In the genomic region with DNA sequence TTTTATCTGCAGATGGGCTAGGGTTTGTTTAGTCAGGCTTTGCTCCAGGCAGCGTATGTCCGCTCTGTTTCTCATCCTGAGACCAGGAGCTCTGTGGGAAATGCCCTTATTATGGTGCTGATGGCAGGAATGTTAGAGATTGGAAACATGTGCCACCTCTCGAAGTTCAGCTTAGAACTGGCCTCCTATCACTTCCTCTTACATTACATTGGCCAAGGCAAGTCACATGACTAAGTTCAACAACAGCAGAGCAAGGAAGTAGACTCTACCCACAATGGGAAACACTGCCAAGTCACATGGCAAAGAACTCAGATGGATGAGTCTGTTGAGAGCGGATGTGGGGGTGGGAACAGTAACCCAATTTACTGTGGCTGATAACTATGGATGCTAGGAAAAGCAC, we compare ENCODE assay signal across 27 cellular contexts.
DNase-seq lines count a peak whose midpoint lies in the region; ATAC-seq, FAIRE-seq and TF ChIP-seq lines count a peak whose summit lies in the region.
"Had no signal": no experiment of that assay in that cellular context is flagged by ENCODE, and none has a peak within 500 bp of the region (broad histone marks: within the 10 kb centered on the region; RNA-seq: fewer than 3 reads in every experiment).

No MANE protein-coding gene starts in this region.

- DNase-seq in A172 (ENCODE audit: low spot score) (peak; percentile 38), GM12892 (ENCODE audit: insufficient read length) (no peak), MV-4-11 (lab: John Stamatoyannopoulos, UW) (peak; percentile 20), RPMI8226 (peak; percentile 5), NCI-H187 (lab: John Stamatoyannopoulos, UW) (no peak), GM12891 (ENCODE audit: insufficient read length, low spot score) (no peak), lower leg skin (ENCODE audit: low spot score in 2 of 2) (no peak)
- DNase-seq: activated CD8-positive, alpha-beta memory T cell treated with anti-CD3 and anti-CD28 coated beads for 24 hours; activated naive CD4-positive, alpha-beta T cell treated with Interleukin-2 at 50 U/mL for 16 hours; activated T-cell treated with anti-CD3 and anti-CD28 coated beads, Interleukin-2, amount 50 U/mL, for 4 hours; central memory CD4-positive, alpha-beta T cell; foreskin melanocyte; H7; lower lobe of right lung; NCI-H1048; NCI-H524; stimulated activated CD4-positive, alpha-beta T cell treated with anti-CD3 and anti-CD28 coated beads, Interleukin-1b, Interleukin-23, amount 100 ng/mL, for 48 hours; stimulated activated naive CD4-positive, alpha-beta T cell treated with Interleukin-2 at 50 U/mL for 16 hours; T-helper 9 cell; transverse colon had no signal

- H3K4me3 ChIP-seq in lower leg skin (ENCODE audit: low read depth, poor library complexity, severe bottlenecking) = no peak overlapping the region
- H3K4me3 ChIP-seq: hepatocyte, lower lobe of right lung, neural progenitor cell, prostate gland, SK-N-MC, transverse colon had no signal

- FAIRE-seq in GM12892 (lab: Jason Lieb, UNC) (peak; percentile 33), GM12891 (lab: Jason Lieb, UNC) (no peak)
- FAIRE-seq: HepG2, islet of Langerhans had no signal

- ATAC-seq in HG02610 (IDR thresholded peaks at IDR 0.05; ENCODE audit: unreplicated experiment) = no peak
- ATAC-seq: activated T-cell treated with anti-CD3 and anti-CD28 coated beads, Interleukin-2, amount 50 U/mL, for 4 hours; HepG2; lower lobe of right lung had no signal

- TF ChIP-seq POLR2A in GM12892 (IDR thresholded peaks at IDR 0.05; ENCODE audit: low read depth, low read length) (no peak), GM12891 (IDR thresholded peaks at IDR 0.05; ENCODE audit: low read depth, low read length) (no peak), lower leg skin (IDR thresholded peaks at IDR 0.05) (no peak)

- no peak for TF ChIP-seq CTCF in lower leg skin (IDR thresholded peaks at IDR 0.05)

- intact Hi-C loops in lower leg skin (cut with DNase I; ENCODE audit: low total_unique reads) = no loop called here

- 59 to 70% methylated on average over 4 of the region's 4 CpGs for WGBS in lower leg skin, 2 donors

TF ChIP-seq in GM12891, 5 proteins besides CTCF, POLR2A, EP300 and RAD21:
- no peak for TF ChIP-seq SPI1 (IDR thresholded peaks at IDR 0.05; ENCODE audit: low read depth, low read length)
- no peak for TF ChIP-seq POLR2AphosphoS5 (IDR thresholded peaks at IDR 0.05; ENCODE audit: low read depth, low read length)
- TF ChIP-seq TAF1 (IDR thresholded peaks at IDR 0.05; ENCODE audit: low read depth, low read length) = no peak
- TF ChIP-seq PAX5 (IDR thresholded peaks at IDR 0.05; ENCODE audit: insufficient read depth, low read length, severe bottlenecking) = no peak
- no peak for TF ChIP-seq POU2F2 (IDR thresholded peaks at IDR 0.05; ENCODE audit: low read depth, low read length)

Comparison
In these comparisons a context has a peak if more than half of its experiments do, and no peak if none do; other contexts are left out.
1. DNase-seq: peak in A172 (single experiment), MV-4-11 (single experiment) and RPMI8226 (single experiment); none in GM12892 (single experiment), NCI-H187 (0 of 2), GM12891 (single experiment) and lower leg skin (0 of 2).